In the genomic region with DNA sequence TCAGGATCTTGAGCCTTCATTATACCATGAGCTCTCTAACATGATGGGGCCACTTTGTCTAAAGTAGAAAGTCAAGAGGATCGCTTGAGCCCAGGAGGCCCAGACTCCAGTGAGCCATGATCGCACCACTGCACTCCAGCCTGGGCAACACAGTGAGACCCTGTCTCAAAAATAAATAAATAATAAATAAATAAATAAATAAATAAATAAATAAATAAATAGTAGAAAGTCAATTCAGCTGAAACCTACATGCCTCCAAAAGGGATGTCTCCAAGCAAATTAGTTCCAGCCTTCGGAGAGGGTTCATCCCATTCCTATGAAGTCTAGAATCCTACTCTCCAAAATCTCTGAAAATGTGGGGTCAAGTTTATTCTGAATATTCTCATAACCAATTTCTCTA, we compare ENCODE assay signal across 1 cellular context.
TF ChIP-seq lines count a peak whose summit lies in the region.

No MANE protein-coding gene starts in this region.

TF ChIP-seq in HEK293, 187 proteins besides CTCF, POLR2A, EP300 and RAD21 (continued from another document):
- TF ChIP-seq, protein P1, sequence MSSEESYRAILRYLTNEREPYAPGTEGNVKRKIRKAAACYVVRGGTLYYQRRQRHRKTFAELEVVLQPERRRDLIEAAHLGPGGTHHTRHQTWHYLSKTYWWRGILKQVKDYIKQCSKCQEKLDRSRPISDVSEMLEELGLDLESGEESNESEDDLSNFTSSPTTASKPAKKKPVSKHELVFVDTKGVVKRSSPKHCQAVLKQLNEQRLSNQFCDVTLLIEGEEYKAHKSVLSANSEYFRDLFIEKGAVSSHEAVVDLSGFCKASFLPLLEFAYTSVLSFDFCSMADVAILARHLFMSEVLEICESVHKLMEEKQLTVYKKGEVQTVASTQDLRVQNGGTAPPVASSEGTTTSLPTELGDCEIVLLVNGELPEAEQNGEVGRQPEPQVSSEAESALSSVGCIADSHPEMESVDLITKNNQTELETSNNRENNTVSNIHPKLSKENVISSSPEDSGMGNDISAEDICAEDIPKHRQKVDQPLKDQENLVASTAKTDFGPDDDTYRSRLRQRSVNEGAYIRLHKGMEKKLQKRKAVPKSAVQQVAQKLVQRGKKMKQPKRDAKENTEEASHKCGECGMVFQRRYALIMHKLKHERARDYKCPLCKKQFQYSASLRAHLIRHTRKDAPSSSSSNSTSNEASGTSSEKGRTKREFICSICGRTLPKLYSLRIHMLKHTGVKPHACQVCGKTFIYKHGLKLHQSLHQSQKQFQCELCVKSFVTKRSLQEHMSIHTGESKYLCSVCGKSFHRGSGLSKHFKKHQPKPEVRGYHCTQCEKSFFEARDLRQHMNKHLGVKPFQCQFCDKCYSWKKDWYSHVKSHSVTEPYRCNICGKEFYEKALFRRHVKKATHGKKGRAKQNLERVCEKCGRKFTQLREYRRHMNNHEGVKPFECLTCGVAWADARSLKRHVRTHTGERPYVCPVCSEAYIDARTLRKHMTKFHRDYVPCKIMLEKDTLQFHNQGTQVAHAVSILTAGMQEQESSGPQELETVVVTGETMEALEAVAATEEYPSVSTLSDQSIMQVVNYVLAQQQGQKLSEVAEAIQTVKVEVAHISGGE (tag by site-specific recombination; conservative IDR thresholded peaks at IDR 0.05; ENCODE audit: low read depth), result peak; percentile 76
- TF ChIP-seq ZBTB8A (tag by site-specific recombination; IDR thresholded peaks at IDR 0.05) (peak; percentile 66), ZBTB7A (tag by site-specific recombination; IDR thresholded peaks at IDR 0.05; ENCODE audit: low read depth) (no peak), SP3 (tag by site-specific recombination; IDR thresholded peaks at IDR 0.05) (0 out of 2 replicates have a peak, but pooled peaks have one; percentile 15), ZNF560 (tag by site-specific recombination; IDR thresholded peaks at IDR 0.05; ENCODE audit: borderline replicate concordance) (peak; percentile 58; the same call in 1 of the 2 replicates), ZNF585B (tag by site-specific recombination; IDR thresholded peaks at IDR 0.05) (no peak), ZNF791 (tag by site-specific recombination; IDR thresholded peaks at IDR 0.05) (no peak), ZNF214 (tag by site-specific recombination; IDR thresholded peaks at IDR 0.05; ENCODE audit: borderline replicate concordance) (no peak), MEIS1 (CRISPR knock-in tag; IDR thresholded peaks at IDR 0.05; ENCODE audit: borderline replicate concordance) (no peak), ZNF292 (tag by site-specific recombination; IDR thresholded peaks at IDR 0.05; ENCODE audit: borderline replicate concordance, low read depth) (no peak), ZNF777 (tag by site-specific recombination; IDR thresholded peaks at IDR 0.05; ENCODE audit: borderline replicate concordance) (no peak), PRDM6 (tag by site-specific recombination; IDR thresholded peaks at IDR 0.05) (no peak), ZNF335 (tag by site-specific recombination; conservative IDR thresholded peaks at IDR 0.05) (no peak), ZNF433 (tag by site-specific recombination; IDR thresholded peaks at IDR 0.05; ENCODE audit: low read depth) (0 out of 2 replicates have a peak, but pooled peaks have one; percentile 48), ZNF366 (tag by site-specific recombination; conservative IDR thresholded peaks at IDR 0.05) (no peak), ZNF610 (tag by site-specific recombination; IDR thresholded peaks at IDR 0.05; ENCODE audit: borderline replicate concordance) (no peak), ZNF639 (tag by site-specific recombination; IDR thresholded peaks at IDR 0.05) (no peak), ZNF114 (tag by site-specific recombination; IDR thresholded peaks at IDR 0.05) (no peak), ZNF830 (tag by site-specific recombination; IDR thresholded peaks at IDR 0.05; ENCODE audit: low read depth) (no peak), ZNF600 (tag by site-specific recombination; IDR thresholded peaks at IDR 0.05) (no peak), ZNF221 (tag by site-specific recombination; IDR thresholded peaks at IDR 0.05; ENCODE audit: borderline replicate concordance) (no peak), ZNF555 (tag by site-specific recombination; conservative IDR thresholded peaks at IDR 0.05) (peak; percentile 61), ZNF121 (tag by site-specific recombination; IDR thresholded peaks at IDR 0.05) (0 out of 2 replicates have a peak, but pooled peaks have one; percentile 24), ZNF629 (tag by site-specific recombination; IDR thresholded peaks at IDR 0.05) (no peak), ZFP37 (tag by site-specific recombination; IDR thresholded peaks at IDR 0.05) (no peak), SCRT1 (tag by site-specific recombination; IDR thresholded peaks at IDR 0.05; ENCODE audit: borderline replicate concordance) (no peak), ZNF394 (tag by site-specific recombination; IDR thresholded peaks at IDR 0.05; ENCODE audit: borderline replicate concordance) (peak; percentile 73; the same call in 1 of the 2 replicates), ZXDB (tag by site-specific recombination; IDR thresholded peaks at IDR 0.05) (peak; percentile 28; the same call in 1 of the 2 replicates), ZNF324 (tag by site-specific recombination; IDR thresholded peaks at IDR 0.05) (no peak), ZNF266 (tag by site-specific recombination; IDR thresholded peaks at IDR 0.05; ENCODE audit: low read depth) (0 out of 2 replicates have a peak, but pooled peaks have one; percentile 34), ZNF140 (tag by site-specific recombination; IDR thresholded peaks at IDR 0.05) (peak; percentile 47; the same call in 1 of the 2 replicates), ZNF398 (tag by site-specific recombination; IDR thresholded peaks at IDR 0.05) (no peak), SALL2 (tag by site-specific recombination; IDR thresholded peaks at IDR 0.05; ENCODE audit: borderline replicate concordance) (no peak), ZNF426 (tag by site-specific recombination; IDR thresholded peaks at IDR 0.05) (peak; percentile 62)
- TF ChIP-seq, protein P2, sequence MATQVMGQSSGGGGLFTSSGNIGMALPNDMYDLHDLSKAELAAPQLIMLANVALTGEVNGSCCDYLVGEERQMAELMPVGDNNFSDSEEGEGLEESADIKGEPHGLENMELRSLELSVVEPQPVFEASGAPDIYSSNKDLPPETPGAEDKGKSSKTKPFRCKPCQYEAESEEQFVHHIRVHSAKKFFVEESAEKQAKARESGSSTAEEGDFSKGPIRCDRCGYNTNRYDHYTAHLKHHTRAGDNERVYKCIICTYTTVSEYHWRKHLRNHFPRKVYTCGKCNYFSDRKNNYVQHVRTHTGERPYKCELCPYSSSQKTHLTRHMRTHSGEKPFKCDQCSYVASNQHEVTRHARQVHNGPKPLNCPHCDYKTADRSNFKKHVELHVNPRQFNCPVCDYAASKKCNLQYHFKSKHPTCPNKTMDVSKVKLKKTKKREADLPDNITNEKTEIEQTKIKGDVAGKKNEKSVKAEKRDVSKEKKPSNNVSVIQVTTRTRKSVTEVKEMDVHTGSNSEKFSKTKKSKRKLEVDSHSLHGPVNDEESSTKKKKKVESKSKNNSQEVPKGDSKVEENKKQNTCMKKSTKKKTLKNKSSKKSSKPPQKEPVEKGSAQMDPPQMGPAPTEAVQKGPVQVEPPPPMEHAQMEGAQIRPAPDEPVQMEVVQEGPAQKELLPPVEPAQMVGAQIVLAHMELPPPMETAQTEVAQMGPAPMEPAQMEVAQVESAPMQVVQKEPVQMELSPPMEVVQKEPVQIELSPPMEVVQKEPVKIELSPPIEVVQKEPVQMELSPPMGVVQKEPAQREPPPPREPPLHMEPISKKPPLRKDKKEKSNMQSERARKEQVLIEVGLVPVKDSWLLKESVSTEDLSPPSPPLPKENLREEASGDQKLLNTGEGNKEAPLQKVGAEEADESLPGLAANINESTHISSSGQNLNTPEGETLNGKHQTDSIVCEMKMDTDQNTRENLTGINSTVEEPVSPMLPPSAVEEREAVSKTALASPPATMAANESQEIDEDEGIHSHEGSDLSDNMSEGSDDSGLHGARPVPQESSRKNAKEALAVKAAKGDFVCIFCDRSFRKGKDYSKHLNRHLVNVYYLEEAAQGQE (tag by site-specific recombination; IDR thresholded peaks at IDR 0.05), result peak; percentile 55; the same call in 1 of the 2 replicates
